8 cellular contexts compared by ENCODE assay signal in the genomic region with DNA sequence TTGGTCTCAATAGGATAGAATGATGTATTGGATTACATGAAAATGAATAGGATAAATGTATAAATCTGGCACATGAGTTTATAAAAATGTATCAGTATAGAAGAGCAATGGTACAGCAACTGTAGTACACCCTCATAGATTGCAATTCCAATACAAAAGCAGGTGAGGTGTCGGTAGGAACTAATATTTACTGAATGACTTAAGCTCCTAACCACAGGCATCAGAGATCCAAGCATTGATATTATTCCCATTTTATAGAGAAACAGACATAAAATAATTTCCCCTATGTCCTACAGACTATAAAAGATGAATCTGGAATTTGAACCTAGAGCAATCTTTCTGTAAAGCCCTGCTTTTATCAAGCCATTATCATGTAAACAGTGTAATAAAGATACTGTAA.
"Had no signal": no experiment of that assay in that cellular context is flagged by ENCODE, and none has a peak within 500 bp of the region (broad histone marks: within the 10 kb centered on the region; RNA-seq: fewer than 3 reads in every experiment).

No MANE protein-coding gene starts in this region.

- FAIRE-seq: G401.6, GM12878, GM12891, GM12892, GM18507, GM19239 had no signal

- H3K4me3 ChIP-seq: GM12878 had no signal

- ATAC-seq: GM12878 had no signal

- DNase-seq: GDM1, GF-D8 had no signal
